Comparison of ENCODE assay signal across 11 cellular contexts in the genomic region with DNA sequence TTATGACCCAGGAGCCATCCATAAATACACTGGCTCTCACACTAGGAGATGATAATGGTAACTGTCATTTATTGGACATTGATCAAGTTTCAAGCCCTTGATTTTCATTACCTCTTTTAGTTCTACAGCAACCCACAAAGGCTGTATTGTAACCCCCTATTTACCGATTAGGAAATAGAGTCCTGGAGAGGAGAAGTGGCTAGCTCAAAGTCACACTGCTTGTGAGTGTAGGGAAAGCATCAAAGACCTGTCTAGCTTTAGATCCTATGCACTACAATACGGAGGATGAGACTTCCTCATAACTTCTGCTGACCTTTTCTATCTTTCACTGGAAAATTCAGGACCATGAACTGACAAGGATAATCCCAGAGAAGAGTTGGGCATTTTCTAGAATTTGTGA.
"Had no signal": no experiment of that assay in that cellular context is flagged by ENCODE, and none has a peak within 500 bp of the region (broad histone marks: within the 10 kb centered on the region; RNA-seq: fewer than 3 reads in every experiment).

No MANE protein-coding gene starts in this region.

- H2AFZ ChIP-seq: GM23248, GM23338 had no signal

- H3K9me3 ChIP-seq: HAP-1 had no signal

- H3K27ac Mint-ChIP-seq: GM23338, H9, HFFc6 had no signal

- H3K27ac ChIP-seq: GM23248 had no signal

- H3K9ac ChIP-seq: GM23248 had no signal

- H3K4me1 ChIP-seq: HAP-1 had no signal

- H3K4me2 ChIP-seq: GM23338 had no signal

- FAIRE-seq: H1, H54 had no signal

- DNase-seq: GM23248, GOT3, H7, H9, HCEC 1CT, HFFc6 had no signal

- H3K4me3 ChIP-seq: GM23248, GM23338, HAP-1 had no signal

- H3K9me3 Mint-ChIP-seq: GM23338, H9 had no signal

- H3K36me3 ChIP-seq: HAP-1 had no signal

- ATAC-seq: GM23338, HCT116 had no signal

- H3K4me3 Mint-ChIP-seq: GM23338, H9, HFFc6 had no signal
